ENCODE assay signal across 16 cellular contexts in genomic region chrX:149949743-149950436, GRCh38. TPM values are rescaled to one million over a fixed set of nuclear protein-coding genes. Genes with fewer than 3 reads are reported as not detected.
DNase-seq lines count a peak whose midpoint lies in the region; ATAC-seq and TF ChIP-seq lines count a peak whose summit lies in the region.
"Had no signal": no experiment of that assay in that cellular context is flagged by ENCODE, and none has a peak within 500 bp of the region (broad histone marks: within the 10 kb centered on the region; RNA-seq: fewer than 3 reads in every experiment).

No MANE protein-coding gene starts in this region.

- H3K27me3 ChIP-seq in body of pancreas (no peaks in the 10 kb centered on the region), osteoblast (ENCODE audit: insufficient read depth, low read length) (no peaks in the 10 kb centered on the region)

- POLR2A ChIA-PET in activated CD8-positive, alpha-beta T cell treated with anti-CD3 and anti-CD28 coated beads for 36 hours (lab: Charles Lee) = no interaction called here

- peaks cover 5% of the 10 kb centered on the region for H3K36me3 Mint-ChIP-seq in type B pancreatic cell
- H3K36me3 Mint-ChIP-seq in activated CD8-positive, alpha-beta T cell treated with anti-CD3 and anti-CD28 coated beads for 36 hours (ENCODE audit: low read depth) = peaks cover 9% of the 10 kb centered on the region
- H3K36me3 Mint-ChIP-seq: CD4-positive, CD25-positive, alpha-beta regulatory T cell had no signal

- H3K4me2 ChIP-seq in osteoblast (ENCODE audit: insufficient read depth, low read length) = no peak overlapping the region

- H3K9me3 ChIP-seq in body of pancreas (no peaks in the 10 kb centered on the region), osteoblast (ENCODE audit: low read depth, low read length) (no peaks in the 10 kb centered on the region)
- H3K9me3 ChIP-seq: Caco-2 had no signal

- H3K27ac ChIP-seq in body of pancreas (peak overlapping the region in 1 of 4 donors; percentile 25), osteoblast (ENCODE audit: low read depth, low read length) (no peak overlapping the region)
- H3K27ac ChIP-seq: HL-60 had no signal

- H3K4me1 Mint-ChIP-seq in type B pancreatic cell (ENCODE audit: unreplicated experiment) = no peaks in the 10 kb centered on the region
- H3K4me1 Mint-ChIP-seq in activated CD8-positive, alpha-beta T cell treated with anti-CD3 and anti-CD28 coated beads for 36 hours (ENCODE audit: low read depth) = peaks cover 2% of the 10 kb centered on the region
- H3K4me1 Mint-ChIP-seq: B cell had no signal

- CTCF ChIA-PET in activated CD8-positive, alpha-beta T cell treated with anti-CD3 and anti-CD28 coated beads for 36 hours (lab: Charles Lee) = interaction anchor here (1.6 to 1.8 kb wide), 2 partner anchors 80 to 538 kb away, joined by 4 read pairs; no protein-coding TSS in a partner anchor

- H4K20me1 ChIP-seq in osteoblast (ENCODE audit: insufficient read depth, low read length) = no peaks in the 10 kb centered on the region

- H3K36me3 ChIP-seq in body of pancreas (replicated peaks in 1 of 2; ENCODE audit: insufficient read depth in 1 of 2, low read depth in 2 of 2) (no peaks in the 10 kb centered on the region), osteoblast (ENCODE audit: insufficient read depth, low read length) (no peaks in the 10 kb centered on the region)

- peaks cover 17% of the 10 kb centered on the region for H3K4me1 ChIP-seq in body of pancreas
- H3K4me1 ChIP-seq in osteoblast (ENCODE audit: insufficient read depth, low read length) = no peaks in the 10 kb centered on the region
- H3K4me1 ChIP-seq: Caco-2 had no signal

- DNase-seq in body of pancreas = no peak
- peak; percentile 8 for DNase-seq in iris pigment epithelial cell (ENCODE audit: low read depth)
- DNase-seq in osteoblast (ENCODE audit: insufficient read length, low spot score, missing footprints) = peak; percentile 11
- DNase-seq in type B pancreatic cell (ENCODE audit: extremely low spot score, unreplicated experiment) = no peak
- no peak for DNase-seq in activated CD8-positive, alpha-beta T cell treated with anti-CD3 and anti-CD28 coated beads for 36 hours
- DNase-seq in occipital lobe (lab: John Stamatoyannopoulos, UW) = no peak
- DNase-seq: DMS153, NCI-H345, SHP77 treated with DMSO at 0.1 percent for 48 hours had no signal

- no peak for TF ChIP-seq POLR2A in body of pancreas (IDR thresholded peaks at IDR 0.05)

- intact Hi-C loops in body of pancreas (cut with DNase I) = no loop called here
- intact Hi-C loops in activated CD8-positive, alpha-beta T cell treated with anti-CD3 and anti-CD28 coated beads for 36 hours (cut with micrococcal nuclease) = no loop called here

- no peak overlapping the region for H3K4me3 Mint-ChIP-seq in type B pancreatic cell
- no peak overlapping the region for H3K4me3 Mint-ChIP-seq in activated CD8-positive, alpha-beta T cell treated with anti-CD3 and anti-CD28 coated beads for 36 hours
- H3K4me3 Mint-ChIP-seq: B cell; CD4-positive, CD25-positive, alpha-beta regulatory T cell had no signal

- H3K9me3 Mint-ChIP-seq in type B pancreatic cell = no peaks in the 10 kb centered on the region
- no peaks in the 10 kb centered on the region for H3K9me3 Mint-ChIP-seq in activated CD8-positive, alpha-beta T cell treated with anti-CD3 and anti-CD28 coated beads for 36 hours
- H3K9me3 Mint-ChIP-seq: CD4-positive, CD25-positive, alpha-beta regulatory T cell had no signal

- no peaks in the 10 kb centered on the region for H3K79me2 ChIP-seq in osteoblast (ENCODE audit: insufficient read depth, low read length)

- H3K4me3 ChIP-seq in body of pancreas = no peak overlapping the region
- no peak overlapping the region for H3K4me3 ChIP-seq in osteoblast (ENCODE audit: insufficient read depth, low read length)

- TF ChIP-seq CTCF in body of pancreas (IDR thresholded peaks at IDR 0.05) (peak in 2 of 7 experiments; percentile 9 to 22), osteoblast (IDR thresholded peaks at IDR 0.05; ENCODE audit: extremely low read depth, low read depth, low read length) (no peak), type B pancreatic cell (conservative IDR thresholded peaks at IDR 0.05) (no peak)
- no peak for TF ChIP-seq CTCF in activated CD8-positive, alpha-beta T cell treated with anti-CD3 and anti-CD28 coated beads for 36 hours (IDR thresholded peaks at IDR 0.05)

- ATAC-seq in body of pancreas = peak; percentile 64
- no peak for ATAC-seq in activated CD8-positive, alpha-beta T cell treated with anti-CD3 and anti-CD28 coated beads for 36 hours
- ATAC-seq in GM21526 (IDR thresholded peaks at IDR 0.05; ENCODE audit: low FRiP score, unreplicated experiment) = no peak

- H3K27ac Mint-ChIP-seq in type B pancreatic cell = peak overlapping the region; percentile 34
- no peak overlapping the region for H3K27ac Mint-ChIP-seq in activated CD8-positive, alpha-beta T cell treated with anti-CD3 and anti-CD28 coated beads for 36 hours
- H3K27ac Mint-ChIP-seq: B cell had no signal

- H3K27me3 Mint-ChIP-seq in type B pancreatic cell = no peaks in the 10 kb centered on the region
- no peaks in the 10 kb centered on the region for H3K27me3 Mint-ChIP-seq in activated CD8-positive, alpha-beta T cell treated with anti-CD3 and anti-CD28 coated beads for 36 hours
- H3K27me3 Mint-ChIP-seq: B cell; CD4-positive, CD25-positive, alpha-beta regulatory T cell had no signal

- 21 to 51% methylated on average over 5 to 6 of the region's 6 CpGs for WGBS in body of pancreas, 2 donors

- H2AFZ ChIP-seq in osteoblast (ENCODE audit: low read length) = no peak overlapping the region

RNA-seq across cellular contexts. Expression of gene EOLA2, which starts 11.6 kb away (rescaled TPM):
- total RNA-seq in body of pancreas = 10 to 100 TPM; 13.2 to 15.0 TPM
- 18.5 and 18.9 TPM in 2 replicates for total RNA-seq in osteoblast
- total RNA-seq in type B pancreatic cell (ENCODE audit: low replicate concordance) = 32.7 and 39.0 TPM in 2 replicates
- total RNA-seq in activated CD8-positive, alpha-beta T cell treated with anti-CD3 and anti-CD28 coated beads for 36 hours = 10 to 100 TPM; 23.2 to 25.8 TPM
- 11.4 TPM for total RNA-seq in occipital lobe

RNA-seq across cellular contexts. Expression of gene HSFX4, which starts 20.5 kb away (rescaled TPM):
- total RNA-seq in body of pancreas (not detected), osteoblast (not detected in 2 replicates), type B pancreatic cell (ENCODE audit: low replicate concordance) (not detected in 2 replicates), occipital lobe (not detected)
- not detected for total RNA-seq in activated CD8-positive, alpha-beta T cell treated with anti-CD3 and anti-CD28 coated beads for 36 hours
- total RNA-seq: B cell; Caco-2; CD4-positive, CD25-positive, alpha-beta regulatory T cell; H4; RPMI7951 had no signal

Comparison
In these comparisons a context has a peak if more than half of its experiments do, and no peak if none do; other contexts are left out.
1. DNase-seq: peak in iris pigment epithelial cell (single experiment) and osteoblast (single experiment); none in body of pancreas (0 of 4), type B pancreatic cell (single experiment), activated CD8-positive, alpha-beta T cell treated with anti-CD3 and anti-CD28 coated beads for 36 hours (single experiment) and occipital lobe (single experiment).